In genomic region chr5:133830911-133831310, GRCh38 we compare ENCODE assay signal across 14 cellular contexts.
DNase-seq lines count a peak whose midpoint lies in the region; ATAC-seq, FAIRE-seq and TF ChIP-seq lines count a peak whose summit lies in the region.
"Had no signal": no experiment of that assay in that cellular context is flagged by ENCODE, and none has a peak within 500 bp of the region (broad histone marks: within the 10 kb centered on the region; RNA-seq: fewer than 3 reads in every experiment).

No MANE protein-coding gene starts in this region.

- H3K4me3 ChIP-seq in BLaER1 treated with 17β-estradiol and CSF1 and Interleukin-3, amounts not matched to agents 10 nM and 100 nM, result no peak overlapping the region
- no peak overlapping the region for H3K4me3 ChIP-seq in kidney (ENCODE audit: low read length in 2 of 2)

- H3K4me3 Mint-ChIP-seq in glutamatergic neuron (ENCODE audit: unreplicated experiment), result no peak overlapping the region
- H3K4me3 Mint-ChIP-seq in mesothelial cell of epicardium, result no peak overlapping the region

- H3K4me1 Mint-ChIP-seq in glutamatergic neuron (ENCODE audit: low read depth, unreplicated experiment), result peaks cover 27% of the 10 kb centered on the region
- peaks cover 4% of the 10 kb centered on the region for H3K4me1 Mint-ChIP-seq in mesothelial cell of epicardium

- no peaks in the 10 kb centered on the region; a peak in 1 of 22 replicates for H3K27me3 ChIP-seq in BLaER1 treated with 17β-estradiol and CSF1 and Interleukin-3, amounts not matched to agents 10 nM and 100 nM

- peaks cover 31 to 64% (median 61%) of the 10 kb centered on the region in 10 experiments for H3K4me1 ChIP-seq in BLaER1 treated with 17β-estradiol and CSF1 and Interleukin-3, amounts not matched to agents 10 nM and 100 nM
- peaks cover 9 to 19% of the 10 kb centered on the region in 2 donors for H3K4me1 ChIP-seq in kidney (ENCODE audit: control insufficient read depth in 1 of 2, insufficient read depth in 1 of 2, low read depth in 1 of 2, low read length in 2 of 2)

- no peaks in the 10 kb centered on the region for H4K20me1 ChIP-seq in BLaER1 treated with 17β-estradiol and CSF1 and Interleukin-3, amounts not matched to agents 10 nM and 100 nM

- no peaks in the 10 kb centered on the region for H3K36me3 ChIP-seq in BLaER1 treated with 17β-estradiol and CSF1 and Interleukin-3, amounts not matched to agents 10 nM and 100 nM
- no peaks in the 10 kb centered on the region for H3K36me3 ChIP-seq in kidney (ENCODE audit: control insufficient read depth in 1 of 2, insufficient read depth in 2 of 2, low read length in 2 of 2)

- DNase-seq in kidney, result peak; percentile 6
- DNase-seq in glutamatergic neuron, result no peak
- no peak for DNase-seq in mesothelial cell of epicardium (ENCODE audit: low spot score in 2 of 2, unreplicated experiment in 2 of 2)
- DNase-seq: ACHN, DMS 273 treated with DMSO at 0.1 percent for 48 hours, NCI-H1694 treated with DMSO at 0.1 percent for 48 hours, NCI-H345, SHP77 treated with DMSO at 0.1 percent for 48 hours had no signal

- H3K27me3 Mint-ChIP-seq in glutamatergic neuron (ENCODE audit: unreplicated experiment) (peaks cover 5% of the 10 kb centered on the region), mesothelial cell of epicardium (ENCODE audit: low read depth) (peaks cover 9% of the 10 kb centered on the region)

- no peak for FAIRE-seq in kidney (lab: Jason Lieb, UNC)
- FAIRE-seq: H1 had no signal

- H3K9me3 Mint-ChIP-seq in glutamatergic neuron (ENCODE audit: unreplicated experiment) (peaks cover 3% of the 10 kb centered on the region), mesothelial cell of epicardium (peaks cover 5% of the 10 kb centered on the region)

- ATAC-seq in GM18867 (IDR thresholded peaks at IDR 0.05; ENCODE audit: unreplicated experiment), result peak; percentile 62
- ATAC-seq in HG03280 (IDR thresholded peaks at IDR 0.05; ENCODE audit: unreplicated experiment), result peak; percentile 49
- no peak for ATAC-seq in HG02885 (IDR thresholded peaks at IDR 0.05; ENCODE audit: poor library complexity, unreplicated experiment)
- ATAC-seq in HG03457 (IDR thresholded peaks at IDR 0.05; ENCODE audit: unreplicated experiment), result no peak

- TF ChIP-seq CTCF in kidney (IDR thresholded peaks at IDR 0.05; ENCODE audit: borderline replicate concordance, extremely low read depth, insufficient read depth) (no peak), glutamatergic neuron (IDR thresholded peaks at IDR 0.05; ENCODE audit: partially characterized antibody, unreplicated experiment) (no peak), mesothelial cell of epicardium (IDR thresholded peaks at IDR 0.05; ENCODE audit: unreplicated experiment) (no peak)

- H3K27ac Mint-ChIP-seq in glutamatergic neuron (ENCODE audit: unreplicated experiment) (no peak overlapping the region), mesothelial cell of epicardium (no peak overlapping the region)

- no peaks in the 10 kb centered on the region for H3K36me3 Mint-ChIP-seq in glutamatergic neuron (ENCODE audit: unreplicated experiment)
- H3K36me3 Mint-ChIP-seq in mesothelial cell of epicardium, result no peaks in the 10 kb centered on the region

- H3K4me2 ChIP-seq in BLaER1 treated with 17β-estradiol and CSF1 and Interleukin-3, amounts not matched to agents 10 nM and 100 nM, result peak overlapping the region; percentile 18 to 98 (median 69); a peak in 19 of 22 replicates

- no peak overlapping the region for H3K9ac ChIP-seq in BLaER1 treated with 17β-estradiol and CSF1 and Interleukin-3, amounts not matched to agents 10 nM and 100 nM
- no peak overlapping the region for H3K9ac ChIP-seq in kidney (ENCODE audit: low read length in 2 of 2)

- peaks cover 0 to 11% (median 6%) of the 10 kb centered on the region in 11 experiments; a peak in 6 of 22 replicates for H3K9me3 ChIP-seq in BLaER1 treated with 17β-estradiol and CSF1 and Interleukin-3, amounts not matched to agents 10 nM and 100 nM (replicated peaks in 1 of 11)
- no peaks in the 10 kb centered on the region for H3K9me3 ChIP-seq in kidney (ENCODE audit: control insufficient read depth in 1 of 2, low read length in 2 of 2)

- intact Hi-C loops in kidney (cut with DNase I), result no loop called here

- H3K27ac ChIP-seq in BLaER1 treated with 17β-estradiol and CSF1 and Interleukin-3, amounts not matched to agents 10 nM and 100 nM, result no peak overlapping the region
- H3K27ac ChIP-seq in kidney (ENCODE audit: low read depth in 2 of 2, low read length in 2 of 2), result no peak overlapping the region

Comparison
In these comparisons a context has a peak if more than half of its experiments do, and no peak if none do; other contexts are left out.
1. ATAC-seq: peak in GM18867 (single experiment) and HG03280 (single experiment); none in HG02885 (single experiment) and HG03457 (single experiment).